ENCODE assay signal across 12 cellular contexts in the genomic region with DNA sequence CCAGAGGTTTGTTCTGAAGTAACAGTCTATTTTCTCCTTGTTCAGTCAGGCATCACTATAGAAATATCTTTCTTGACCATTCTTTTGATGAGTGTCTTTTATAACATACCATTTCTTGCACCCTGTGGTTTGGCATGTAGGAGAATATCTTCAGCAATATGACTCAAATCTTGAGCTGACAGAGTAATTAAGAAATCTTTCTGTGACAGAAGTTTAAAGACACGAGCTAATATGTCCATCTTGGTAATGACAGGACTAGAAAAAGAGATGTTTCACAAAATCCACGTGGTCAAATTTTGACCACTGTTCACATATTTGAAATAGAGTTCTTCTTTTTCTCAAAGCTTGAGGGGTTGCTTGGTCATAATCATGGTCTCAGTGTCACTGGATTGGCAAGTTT.
DNase-seq lines count a peak whose midpoint lies in the region; ATAC-seq and TF ChIP-seq lines count a peak whose summit lies in the region.
"Had no signal": no experiment of that assay in that cellular context is flagged by ENCODE, and none has a peak within 500 bp of the region (broad histone marks: within the 10 kb centered on the region; RNA-seq: fewer than 3 reads in every experiment).

No MANE protein-coding gene starts in this region.

- DNase-seq in GM03348 (ENCODE audit: low spot score) = peak; percentile 12
- peak; percentile 67 for DNase-seq in choroid plexus epithelial cell (ENCODE audit: low read depth)
- no peak for DNase-seq in NCI-H1092 treated with DMSO at 0.1 percent for 48 hours (lab: John Stamatoyannopoulos, UW)
- no peak for DNase-seq in NCI-H2227 (lab: John Stamatoyannopoulos, UW; ENCODE audit: unreplicated experiment)
- no peak for DNase-seq in trophoblast cell
- DNase-seq: colonic mucosa, DMS53, midbrain had no signal

- H2AFZ ChIP-seq in trophoblast cell (ENCODE audit: insufficient read depth, low read length, poor library complexity) = no peak overlapping the region

- no peak overlapping the region for H4K91ac ChIP-seq in trophoblast cell (ENCODE audit: low read depth, low read length)

- H3K9ac ChIP-seq in trophoblast cell (ENCODE audit: low read length) = no peak overlapping the region

- no peaks in the 10 kb centered on the region for H3K27me3 ChIP-seq in trophoblast cell (ENCODE audit: insufficient read depth, low read length)
- H3K27me3 ChIP-seq: colonic mucosa had no signal

- no peaks in the 10 kb centered on the region for H3K9me3 ChIP-seq in trophoblast cell (ENCODE audit: insufficient read depth, low read depth, low read length)
- H3K9me3 ChIP-seq: colonic mucosa, prostate gland had no signal

- H3K4me2 ChIP-seq in trophoblast cell (ENCODE audit: low read length) = no peak overlapping the region

- no peak overlapping the region for H3K4ac ChIP-seq in trophoblast cell (ENCODE audit: low read depth, low read length)

- TF ChIP-seq CTCF in choroid plexus epithelial cell (conservative IDR thresholded peaks at IDR 0.05; ENCODE audit: low read depth, low read length) = no peak

- H2BK12ac ChIP-seq in trophoblast cell (ENCODE audit: low read length) = no peak overlapping the region

- no peak overlapping the region for H4K8ac ChIP-seq in trophoblast cell (ENCODE audit: low read depth, low read length)

- no peaks in the 10 kb centered on the region for H3K79me2 ChIP-seq in trophoblast cell (ENCODE audit: control insufficient read depth, insufficient read depth, low read length, poor library complexity)

- no peak overlapping the region for H3K27ac ChIP-seq in trophoblast cell (ENCODE audit: low read depth, low read length)
- H3K27ac ChIP-seq: colonic mucosa, prostate gland had no signal

- H4K12ac ChIP-seq in trophoblast cell (ENCODE audit: low read depth, low read length) = no peak overlapping the region

- no peak overlapping the region for H2BK120ac ChIP-seq in trophoblast cell (ENCODE audit: insufficient read depth, low read length, poor library complexity)

- no CpG with 5 or more reads among the region's 2 CpGs for WGBS in trophoblast cell (ENCODE audit: extremely low coverage, insufficient coverage, insufficient read length)

- H3K36me3 ChIP-seq in trophoblast cell (ENCODE audit: control insufficient read depth in 1 of 2, insufficient read depth in 2 of 2, low read length in 2 of 2) = no peaks in the 10 kb centered on the region
- H3K36me3 ChIP-seq: colonic mucosa, prostate gland had no signal

- H3K79me1 ChIP-seq in trophoblast cell (ENCODE audit: low read length) = no peaks in the 10 kb centered on the region

- no peak overlapping the region for H3K18ac ChIP-seq in trophoblast cell (ENCODE audit: low read length)

- H2AK5ac ChIP-seq in trophoblast cell (ENCODE audit: low read length) = no peak overlapping the region

- no peak overlapping the region for H3K14ac ChIP-seq in trophoblast cell (ENCODE audit: low read length)

- H3K4me3 ChIP-seq in choroid plexus epithelial cell (ENCODE audit: low read depth, low read length) (no peak overlapping the region), trophoblast cell (ENCODE audit: low read depth, low read length) (no peak overlapping the region)
- H3K4me3 ChIP-seq: colonic mucosa, prostate gland had no signal

- ATAC-seq in GM19452 (IDR thresholded peaks at IDR 0.05; ENCODE audit: unreplicated experiment) (peak; percentile 19), HG03520 (IDR thresholded peaks at IDR 0.05; ENCODE audit: unreplicated experiment) (peak; percentile 28), GM21737 (IDR thresholded peaks at IDR 0.05; ENCODE audit: unreplicated experiment) (no peak)

- H3K23ac ChIP-seq in trophoblast cell (ENCODE audit: low read length) = no peak overlapping the region

- no peak overlapping the region for H2BK5ac ChIP-seq in trophoblast cell (ENCODE audit: low read depth, low read length, poor library complexity)

- H3K4me1 ChIP-seq in trophoblast cell (ENCODE audit: control insufficient read depth in 1 of 2, insufficient read depth in 2 of 2, low read length in 2 of 2) = no peaks in the 10 kb centered on the region
- H3K4me1 ChIP-seq: colonic mucosa, prostate gland had no signal

Comparison
In these comparisons a context has a peak if more than half of its experiments do, and no peak if none do; other contexts are left out.
1. DNase-seq: peak in GM03348 (single experiment) and choroid plexus epithelial cell (single experiment); none in NCI-H1092 treated with DMSO at 0.1 percent for 48 hours (single experiment), NCI-H2227 (single experiment) and trophoblast cell (0 of 2).